Comparison of ENCODE assay signal across 9 cellular contexts in genomic region chr3:161310649-161311423, GRCh38.
DNase-seq lines count a peak whose midpoint lies in the region; ATAC-seq, FAIRE-seq and TF ChIP-seq lines count a peak whose summit lies in the region.
"Had no signal": no experiment of that assay in that cellular context is flagged by ENCODE, and none has a peak within 500 bp of the region (broad histone marks: within the 10 kb centered on the region; RNA-seq: fewer than 3 reads in every experiment).

No MANE protein-coding gene starts in this region.

- ATAC-seq in CD4-positive, alpha-beta T cell (ENCODE audit: poor library complexity): peak; percentile 78
- ATAC-seq in GM21447 (IDR thresholded peaks at IDR 0.05; ENCODE audit: unreplicated experiment) (peak; percentile 80), pancreas (no peak)
- peak; percentile 85 to 88 for ATAC-seq in activated naive CD4-positive, alpha-beta T cell treated with anti-CD3 and anti-CD28 coated beads, Interleukin-2, amount 50 U/mL, for 72 hours

- no peak for FAIRE-seq in pancreas (lab: Jason Lieb, UNC)

- TF ChIP-seq EP300 in ovary (IDR thresholded peaks at IDR 0.05): no peak

- H3K27me3 ChIP-seq in CD4-positive, alpha-beta T cell (ENCODE audit: control insufficient read depth, insufficient read depth, low read length): no peaks in the 10 kb centered on the region
- H3K27me3 ChIP-seq in pancreas (no peaks in the 10 kb centered on the region), left ventricle myocardium inferior (ENCODE audit: low read depth) (no peaks in the 10 kb centered on the region), ovary (no peaks in the 10 kb centered on the region)

- no peak for TF ChIP-seq POLR2A in ovary (IDR thresholded peaks at IDR 0.05)

- no peak overlapping the region for H3K4me3 ChIP-seq in Jurkat, Clone E6-1 (ENCODE audit: low read length)
- H3K4me3 ChIP-seq in pancreas: no peak overlapping the region
- no peak overlapping the region for H3K4me3 ChIP-seq in left ventricle myocardium inferior
- no peak overlapping the region for H3K4me3 ChIP-seq in ovary

- H3K4me3 Mint-ChIP-seq in CD4-positive, alpha-beta T cell: peak overlapping the region; percentile 26

- TF ChIP-seq CTCF in CD4-positive, alpha-beta T cell (IDR thresholded peaks at IDR 0.05): no peak
- TF ChIP-seq CTCF in pancreas (IDR thresholded peaks at IDR 0.05): no peak
- no peak for TF ChIP-seq CTCF in left ventricle myocardium inferior (IDR thresholded peaks at IDR 0.05; ENCODE audit: borderline replicate concordance)
- TF ChIP-seq CTCF in ovary (IDR thresholded peaks at IDR 0.05): no peak

- CTCF ChIA-PET in CD4-positive, alpha-beta T cell (lab: Charles Lee): no interaction called here

- H3K4me1 Mint-ChIP-seq in CD4-positive, alpha-beta T cell (ENCODE audit: low read depth): peaks cover 63% of the 10 kb centered on the region

- peak in 8 of 10 experiments; percentile 9 to 35 (median 18) for DNase-seq in CD4-positive, alpha-beta T cell
- DNase-seq in Jurkat, Clone E6-1 (ENCODE audit: low read depth, low spot score): peak; percentile 87
- peak; percentile 47 to 75 for DNase-seq in activated naive CD4-positive, alpha-beta T cell treated with anti-CD3 and anti-CD28 coated beads, Interleukin-2, amount 50 U/mL, for 72 hours (ENCODE audit: low spot score in 2 of 2)
- DNase-seq in pancreas (no peak), left ventricle myocardium inferior (no peak), COLO668 (lab: John Stamatoyannopoulos, UW; ENCODE audit: unreplicated experiment) (no peak), ovary (no peak)

- H3K4me1 ChIP-seq in pancreas (no peaks in the 10 kb centered on the region), left ventricle myocardium inferior (peaks cover under 1% of the 10 kb centered on the region), ovary (ENCODE audit: insufficient read depth) (no peaks in the 10 kb centered on the region)

- intact Hi-C loops in CD4-positive, alpha-beta T cell (cut with DNase I, micrococcal nuclease): loop anchor here in 1 of 2 experiments (5.0 kb wide), 1 partner anchor 41 kb away; no protein-coding TSS in a partner anchor
- intact Hi-C loops in pancreas (cut with DNase I): no loop called here
- intact Hi-C loops in left ventricle myocardium inferior (cut with micrococcal nuclease): no loop called here
- intact Hi-C loops in ovary (cut with DNase I): no loop called here

- H3K36me3 Mint-ChIP-seq in CD4-positive, alpha-beta T cell (ENCODE audit: low read depth): no peaks in the 10 kb centered on the region
- peaks cover 13 to 21% of the 10 kb centered on the region in 2 donors for H3K36me3 Mint-ChIP-seq in activated naive CD4-positive, alpha-beta T cell treated with anti-CD3 and anti-CD28 coated beads, Interleukin-2, amount 50 U/mL, for 72 hours

- WGBS in pancreas, 2 donors: 74 to 78% methylated on average over 5 of the region's 5 CpGs
- WGBS in ovary, 3 donors: 71 to 72% (median 72%) methylated on average over 5 of the region's 5 CpGs

- no peak overlapping the region for H3K27ac ChIP-seq in CD4-positive, alpha-beta T cell (ENCODE audit: low read depth, low read length)
- H3K27ac ChIP-seq in pancreas (no peak overlapping the region), left ventricle myocardium inferior (replicated peaks) (no peak overlapping the region), ovary (no peak overlapping the region)
- H3K27ac ChIP-seq: C4-2B had no signal

- H3K36me3 ChIP-seq in pancreas (no peaks in the 10 kb centered on the region), left ventricle myocardium inferior (no peaks in the 10 kb centered on the region), ovary (no peaks in the 10 kb centered on the region)

- peak overlapping the region; percentile 50 for H3K27ac Mint-ChIP-seq in CD4-positive, alpha-beta T cell
- H3K27ac Mint-ChIP-seq in activated naive CD4-positive, alpha-beta T cell treated with anti-CD3 and anti-CD28 coated beads, Interleukin-2, amount 50 U/mL, for 72 hours: peak overlapping the region; percentile 82

- POLR2A ChIA-PET in CD4-positive, alpha-beta T cell (lab: Charles Lee): interaction anchor here (0.9 to 1.4 kb wide), 4 partner anchors 60 to 98 kb away, joined by 3 to 5 read pairs (median 3); no protein-coding TSS in a partner anchor

- H3K9me3 ChIP-seq in CD4-positive, alpha-beta T cell (ENCODE audit: control insufficient read depth, low read length): peaks cover 8% of the 10 kb centered on the region
- H3K9me3 ChIP-seq in pancreas: no peaks in the 10 kb centered on the region
- H3K9me3 ChIP-seq in left ventricle myocardium inferior (replicated peaks): peaks cover 14% of the 10 kb centered on the region
- no peaks in the 10 kb centered on the region for H3K9me3 ChIP-seq in ovary

- H3K9me3 Mint-ChIP-seq in CD4-positive, alpha-beta T cell: no peaks in the 10 kb centered on the region
- peaks cover 5 to 11% of the 10 kb centered on the region in 2 donors for H3K9me3 Mint-ChIP-seq in activated naive CD4-positive, alpha-beta T cell treated with anti-CD3 and anti-CD28 coated beads, Interleukin-2, amount 50 U/mL, for 72 hours

- H3K27me3 Mint-ChIP-seq in CD4-positive, alpha-beta T cell: no peaks in the 10 kb centered on the region

Comparison
In these comparisons a context has a peak if more than half of its experiments do, and no peak if none do; other contexts are left out.
1. ATAC-seq: peak in CD4-positive, alpha-beta T cell (single experiment), GM21447 (single experiment) and activated naive CD4-positive, alpha-beta T cell treated with anti-CD3 and anti-CD28 coated beads, Interleukin-2, amount 50 U/mL, for 72 hours (2 of 2); none in pancreas (0 of 4).
2. DNase-seq: peak in CD4-positive, alpha-beta T cell (8 of 10), Jurkat, Clone E6-1 (single experiment) and activated naive CD4-positive, alpha-beta T cell treated with anti-CD3 and anti-CD28 coated beads, Interleukin-2, amount 50 U/mL, for 72 hours (2 of 2); none in pancreas (0 of 6), left ventricle myocardium inferior (single experiment), COLO668 (single experiment) and ovary (0 of 5).